Comparison of ENCODE assay signal across 19 cellular contexts in genomic region chr16:21166561-21166961, GRCh38. TPM values are rescaled to one million over a fixed set of nuclear protein-coding genes. Genes with fewer than 3 reads are reported as not detected.
DNase-seq lines count a peak whose midpoint lies in the region; ATAC-seq and TF ChIP-seq lines count a peak whose summit lies in the region.
"Had no signal": no experiment of that assay in that cellular context is flagged by ENCODE, and none has a peak within 500 bp of the region (broad histone marks: within the 10 kb centered on the region; RNA-seq: fewer than 3 reads in every experiment).

No MANE protein-coding gene starts in this region.

- WGBS in ovary, 3 donors = 85 to 87% (median 85%) methylated on average over 9 of the region's 9 CpGs

- TF ChIP-seq POLR2A in ovary (IDR thresholded peaks at IDR 0.05) = no peak

- no peak overlapping the region for H3K4me3 ChIP-seq in RWPE2 (ENCODE audit: severe bottlenecking)
- no peak overlapping the region for H3K4me3 ChIP-seq in thoracic aorta
- H3K4me3 ChIP-seq in ovary = no peak overlapping the region
- H3K4me3 ChIP-seq: dorsolateral prefrontal cortex had no signal

- H3K27ac ChIP-seq in RWPE2 (ENCODE audit: poor library complexity, severe bottlenecking) (peak overlapping the region; percentile 12), thoracic aorta (peak overlapping the region; percentile 17 to 50), ovary (no peak overlapping the region)

- H3K36me3 ChIP-seq in RWPE2 (ENCODE audit: low read depth) (peaks cover 72% of the 10 kb centered on the region), thoracic aorta (peaks cover 40% of the 10 kb centered on the region), ovary (no peaks in the 10 kb centered on the region)

- no peak for TF ChIP-seq CTCF in RWPE2 (IDR thresholded peaks at IDR 0.05; ENCODE audit: poor library complexity, severe bottlenecking)
- TF ChIP-seq CTCF in thoracic aorta (IDR thresholded peaks at IDR 0.05) = no peak
- TF ChIP-seq CTCF in ovary (IDR thresholded peaks at IDR 0.05) = no peak

- DNase-seq in NCI-H524 (lab: John Stamatoyannopoulos, UW) (peak; percentile 50 to 82), NCI-H524 treated with DMSO at 0.1 percent for 48 hours (lab: John Stamatoyannopoulos, UW) (no peak), RWPE2 (ENCODE audit: low spot score) (no peak), thoracic aorta (ENCODE audit: low spot score) (no peak), NCI-H1930 (lab: John Stamatoyannopoulos, UW) (no peak), left ventricle myocardium superior (no peak), ovary (no peak)
- DNase-seq: activated CD4-positive, alpha-beta T cell treated with anti-CD3 and anti-CD28 coated beads, Interleukin-2, amount 50 U/mL, for 1 hour; amniotic stem cell; Calu3; NCI-H1105; NCI-H510A had no signal

- no peaks in the 10 kb centered on the region for H3K27me3 ChIP-seq in RWPE2 (ENCODE audit: insufficient read depth, poor library complexity, severe bottlenecking)
- H3K27me3 ChIP-seq in thoracic aorta (replicated peaks; ENCODE audit: insufficient read depth) = no peaks in the 10 kb centered on the region
- H3K27me3 ChIP-seq in ovary = no peaks in the 10 kb centered on the region
- H3K27me3 ChIP-seq: dorsolateral prefrontal cortex had no signal

- intact Hi-C loops in left ventricle myocardium superior (cut with micrococcal nuclease) (no loop called here), ovary (cut with DNase I) (no loop called here)

- TF ChIP-seq EP300 in ovary (IDR thresholded peaks at IDR 0.05) = no peak

- ATAC-seq in RWPE2 (ENCODE audit: low read depth) = no peak
- ATAC-seq in esophagus mucosa = peak; percentile 27
- no peak for ATAC-seq in thoracic aorta (ENCODE audit: insufficient number of reproducible peaks, low FRiP score, low read depth)
- ATAC-seq in left ventricle myocardium superior = no peak

- peaks cover 8% of the 10 kb centered on the region for H3K4me1 ChIP-seq in RWPE2 (ENCODE audit: insufficient read depth, poor library complexity, severe bottlenecking)
- peaks cover 38 to 63% of the 10 kb centered on the region in 2 donors for H3K4me1 ChIP-seq in thoracic aorta (ENCODE audit: control insufficient read depth in 1 of 2, low read depth in 2 of 2)
- peaks cover 18% of the 10 kb centered on the region for H3K4me1 ChIP-seq in ovary (ENCODE audit: insufficient read depth)

- H3K9me3 ChIP-seq in RWPE2 (ENCODE audit: severe bottlenecking) = no peaks in the 10 kb centered on the region
- H3K9me3 ChIP-seq in thoracic aorta = no peaks in the 10 kb centered on the region
- no peaks in the 10 kb centered on the region for H3K9me3 ChIP-seq in ovary

RNA-seq across cellular contexts. Expression of gene LDAF1, which starts 8.1 kb away (rescaled TPM):
- total RNA-seq in esophagus mucosa (62.3 TPM), thoracic aorta (100 to 1,000 TPM; 110 to 112 TPM), left ventricle myocardium superior (143 TPM), ovary (10 to 100 TPM; 33.5 to 89.5 (median 67.4) TPM)
- 10 to 100 TPM; 75.4 to 87.3 TPM for polyA plus RNA-seq in ovary

RNA-seq across cellular contexts. Expression of gene DNAH3, which starts 15.9 kb away (rescaled TPM):
- 0.60 TPM for total RNA-seq in esophagus mucosa
- total RNA-seq in thoracic aorta = not detected
- total RNA-seq in left ventricle myocardium superior = 1.1 TPM
- total RNA-seq in ovary = 10 to 100 TPM in 1 of 7 donors, 1 to 10 TPM in 2, under 1 TPM in 3, not detected in 1; 0.05 to 12.1 (median 1.0) TPM
- polyA plus RNA-seq in ovary = under 1 TPM; 0.10 to 0.13 TPM
- total RNA-seq: A673, osteocyte had no signal

RNA-seq across cellular contexts. Expression of gene ZP2, which starts 44.8 kb away (rescaled TPM):
- total RNA-seq in esophagus mucosa (not detected), thoracic aorta (not detected), left ventricle myocardium superior (not detected), ovary (under 1 TPM in 1 of 7 donors, not detected in 6; 0.36 TPM)
- polyA plus RNA-seq in ovary = 1 to 10 TPM in 1 of 2 donors, under 1 TPM in 1; 0.37 to 1.1 TPM
- total RNA-seq: A673; activated T-helper 17 cell treated with anti-CD3 and anti-CD28 coated beads, Interleukin-2, amount 50 U/mL, for 72 hours; Calu3; HT1080; osteocyte; T-helper 2 cell treated with Interferon-gamma antibody and Interleukin-4, amounts not matched to agents 100 ng/mL and 5 ng/mL, for 36 hours had no signal

Comparison
In these comparisons a context has a peak if more than half of its experiments do, and no peak if none do; other contexts are left out.
1. DNase-seq: peak in NCI-H524 (2 of 2); none in NCI-H524 treated with DMSO at 0.1 percent for 48 hours (single experiment), RWPE2 (single experiment), thoracic aorta (single experiment), NCI-H1930 (0 of 2), left ventricle myocardium superior (single experiment) and ovary (0 of 5).
2. H3K27ac ChIP-seq: peak in RWPE2 (single experiment) and thoracic aorta (2 of 2); none in ovary (0 of 2).